ENCODE assay signal across 30 cellular contexts in the genomic region with DNA sequence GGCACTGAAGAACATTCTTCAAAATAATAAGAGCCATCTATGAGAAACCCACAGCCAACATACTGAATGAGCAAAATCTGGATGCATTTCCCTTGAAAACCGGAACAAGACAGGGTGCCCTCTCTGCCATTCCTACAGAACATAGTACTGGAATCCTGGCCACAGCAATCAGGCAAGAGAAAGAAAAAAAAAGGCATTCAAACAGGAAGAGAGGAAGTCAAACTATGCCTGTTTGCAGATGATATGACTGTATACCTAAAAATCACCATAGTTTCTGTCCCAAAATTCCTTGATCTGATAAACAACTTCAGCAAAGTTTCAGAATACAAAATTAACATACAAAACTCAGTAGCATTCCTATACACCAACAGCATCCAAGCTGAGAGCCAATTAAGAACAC.
"Had no signal": no experiment of that assay in that cellular context is flagged by ENCODE, and none has a peak within 500 bp of the region (broad histone marks: within the 10 kb centered on the region; RNA-seq: fewer than 3 reads in every experiment).

No MANE protein-coding gene starts in this region.

- H3K9me3 Mint-ChIP-seq: stimulated activated naive CD8-positive, alpha-beta T cell treated with anti-CD3 and anti-CD28 coated beads, Interleukin-15, amount 100 ng/mL, for 72 hours had no signal

- H3K36me3 ChIP-seq: left lung, lower lobe of right lung, neural progenitor cell, neutrophil, right atrium auricular region, right lobe of liver, tibial nerve, uterus had no signal

- H3K79me2 ChIP-seq: parathyroid adenoma had no signal

- H3K27ac Mint-ChIP-seq: immature natural killer cell; mesothelial cell of epicardium; naive B cell; natural killer cell; nephron progenitor cell; neural progenitor cell; stimulated activated memory B cell treated with anti-CD40 and anti-IgM and Interleukin-4, amounts not matched to agents 10 μg/mL and 1 μg/mL and 100 μg/mL, for 72 hours; stimulated activated naive CD8-positive, alpha-beta T cell treated with anti-CD3 and anti-CD28 coated beads, Interleukin-15, amount 100 ng/mL, for 72 hours; type B pancreatic cell had no signal

- ATAC-seq: left colon; left lung; lower lobe of right lung; natural killer cell; psoas muscle; right lobe of liver; stimulated activated memory B cell treated with anti-CD40 and anti-IgM and Interleukin-4, amounts not matched to agents 10 μg/mL and 1 μg/mL and 100 μg/mL, for 72 hours; stimulated activated naive CD8-positive, alpha-beta T cell treated with anti-CD3 and anti-CD28 coated beads, Interleukin-15, amount 100 ng/mL, for 72 hours had no signal

- H3K27me3 Mint-ChIP-seq: naive B cell; stimulated activated memory B cell treated with anti-CD40 and anti-IgM and Interleukin-4, amounts not matched to agents 10 μg/mL and 1 μg/mL and 100 μg/mL, for 72 hours; type B pancreatic cell had no signal

- DNase-seq: hypothalamus; immature natural killer cell; kidney; left colon; left lung; lower lobe of right lung; mesendoderm; naive B cell; natural killer cell; nephron progenitor cell; occipital lobe; psoas muscle; right lobe of liver; stimulated activated CD4-positive, alpha-beta T cell treated with anti-CD3 and anti-CD28 coated beads, Interleukin-1b, Interleukin-23, amount 100 ng/mL, for 48 hours; stimulated activated CD4-positive, alpha-beta T cell treated with anti-CD3 and anti-CD28 coated beads, Interleukin-2, amount 100 ng/mL, for 48 hours; stimulated activated CD4-positive, alpha-beta T cell treated with anti-CD3 and anti-CD28 coated beads, Interleukin-4, amount 100 ng/mL, for 4 hours; stimulated activated CD8-positive, alpha-beta memory T cell treated with anti-CD3 and anti-CD28 coated beads, Interleukin-4, amount 100 ng/mL, for 48 hours; stimulated activated naive CD4-positive, alpha-beta T cell treated with Interleukin-2 at 50 U/mL for 16 hours; stimulated activated naive CD8-positive, alpha-beta T cell treated with anti-CD3 and anti-CD28 coated beads, Interleukin-15, amount 100 ng/mL, for 72 hours; substantia nigra; uterus had no signal

- H3K4me2 ChIP-seq: neural progenitor cell, smooth muscle cell had no signal

- H2AFZ ChIP-seq: neural progenitor cell, parathyroid adenoma had no signal

- H3K4me1 Mint-ChIP-seq: immature natural killer cell; mesothelial cell of epicardium; naive B cell; natural killer cell; neural progenitor cell; stimulated activated memory B cell treated with anti-CD40 and anti-IgM and Interleukin-4, amounts not matched to agents 10 μg/mL and 1 μg/mL and 100 μg/mL, for 72 hours; stimulated activated naive CD8-positive, alpha-beta T cell treated with anti-CD3 and anti-CD28 coated beads, Interleukin-15, amount 100 ng/mL, for 72 hours had no signal

- H3K4me1 ChIP-seq: left lung, lower lobe of right lung, neural progenitor cell, parathyroid adenoma, psoas muscle, right atrium auricular region, right lobe of liver, tibial nerve, uterus had no signal

- H3K4me3 ChIP-seq: left lung, lower lobe of right lung, neural progenitor cell, psoas muscle, right atrium auricular region, right lobe of liver, smooth muscle cell, tibial nerve, uterus had no signal

- H3K4me3 Mint-ChIP-seq: immature natural killer cell; mesothelial cell of epicardium; naive B cell; natural killer cell; nephron progenitor cell; neural progenitor cell; stimulated activated memory B cell treated with anti-CD40 and anti-IgM and Interleukin-4, amounts not matched to agents 10 μg/mL and 1 μg/mL and 100 μg/mL, for 72 hours; stimulated activated naive CD8-positive, alpha-beta T cell treated with anti-CD3 and anti-CD28 coated beads, Interleukin-15, amount 100 ng/mL, for 72 hours; type B pancreatic cell had no signal

- H3K36me3 Mint-ChIP-seq: immature natural killer cell; naive B cell; natural killer cell; stimulated activated memory B cell treated with anti-CD40 and anti-IgM and Interleukin-4, amounts not matched to agents 10 μg/mL and 1 μg/mL and 100 μg/mL, for 72 hours; type B pancreatic cell had no signal

- H3K27me3 ChIP-seq: left lung, neural progenitor cell, neutrophil, right atrium auricular region, right lobe of liver, tibial nerve, uterus had no signal

- H3K27ac ChIP-seq: left lung, lower lobe of right lung, neural progenitor cell, neutrophil, parathyroid adenoma, psoas muscle, right atrium auricular region, right lobe of liver, tibial nerve, uterus had no signal
